ENCODE assay signal across 32 cellular contexts in genomic region chr1:85604598-85604997, GRCh38. TPM values are rescaled to one million over a fixed set of nuclear protein-coding genes. Genes with fewer than 3 reads are reported as not detected.
"Had no signal": no experiment of that assay in that cellular context is flagged by ENCODE, and none has a peak within 500 bp of the region (broad histone marks: within the 10 kb centered on the region; RNA-seq: fewer than 3 reads in every experiment).

No MANE protein-coding gene starts in this region.

- H3K27ac Mint-ChIP-seq: activated B cell treated with CpG ODN at 0.5 μM for 24 hours; activated CD8-positive, alpha-beta T cell treated with anti-CD3 and anti-CD28 coated beads for 36 hours; activated naive CD4-positive, alpha-beta T cell treated with anti-CD3 and anti-CD28 coated beads for 36 hours; activated naive CD4-positive, alpha-beta T cell treated with anti-CD3 and anti-CD28 coated beads, Interleukin-2, amount 50 U/mL, for 24 hours; activated naive CD8-positive, alpha-beta T cell treated with anti-CD3 and anti-CD28 coated beads for 36 hours; activated naive CD8-positive, alpha-beta T cell treated with anti-CD3 and anti-CD28 coated beads, Interleukin-2, amount 50 U/mL, for 24 hours; activated T-helper 2 cell treated with anti-CD3 and anti-CD28 coated beads, Interferon-gamma antibody, Interleukin-2, Interleukin-4, amounts not matched to agents 10 μg/mL and 5 μg/mL and 100 μg/mL, durations not matched to agents 14 hours and 24 hours and 36 hours; effector memory CD8-positive, alpha-beta T cell; T-helper 17 cell; T-helper 2 cell treated with Interferon-gamma antibody and Interleukin-4, amounts not matched to agents 5 μg/mL and 100 μg/mL, for 36 hours had no signal

- H3K4me1 ChIP-seq: heart right ventricle had no signal

- H3K27me3 Mint-ChIP-seq: activated B cell treated with CpG ODN at 0.5 μM for 24 hours; activated CD8-positive, alpha-beta T cell treated with anti-CD3 and anti-CD28 coated beads for 36 hours; activated naive CD4-positive, alpha-beta T cell treated with anti-CD3 and anti-CD28 coated beads, Interleukin-2, amount 50 U/mL, for 24 hours; activated naive CD8-positive, alpha-beta T cell treated with anti-CD3 and anti-CD28 coated beads for 36 hours; activated naive CD8-positive, alpha-beta T cell treated with anti-CD3 and anti-CD28 coated beads, Interleukin-2, amount 50 U/mL, for 24 hours; effector memory CD8-positive, alpha-beta T cell; T-helper 17 cell had no signal

- ATAC-seq: activated CD4-positive, CD25-positive, alpha-beta regulatory T cell treated with anti-CD3 and anti-CD28 coated beads, Interleukin-2, amount 50 U/mL, for 24 hours; activated CD8-positive, alpha-beta T cell treated with anti-CD3 and anti-CD28 coated beads for 36 hours; activated naive CD8-positive, alpha-beta T cell treated with anti-CD3 and anti-CD28 coated beads, Interleukin-2, amount 50 U/mL, for 24 hours; activated T-cell treated with anti-CD3 and anti-CD28 coated beads, Interleukin-2, amount 50 U/mL, for 4 hours; effector memory CD8-positive, alpha-beta T cell; foreskin keratinocyte; gastrocnemius medialis; heart right ventricle; T-helper 17 cell had no signal

- FAIRE-seq: colon had no signal

- H3K4me3 Mint-ChIP-seq: activated B cell treated with CpG ODN at 0.5 μM for 24 hours; activated CD8-positive, alpha-beta T cell treated with anti-CD3 and anti-CD28 coated beads for 36 hours; activated naive CD4-positive, alpha-beta T cell treated with anti-CD3 and anti-CD28 coated beads for 36 hours; activated naive CD4-positive, alpha-beta T cell treated with anti-CD3 and anti-CD28 coated beads, Interleukin-2, amount 50 U/mL, for 24 hours; activated naive CD8-positive, alpha-beta T cell treated with anti-CD3 and anti-CD28 coated beads for 36 hours; activated naive CD8-positive, alpha-beta T cell treated with anti-CD3 and anti-CD28 coated beads, Interleukin-2, amount 50 U/mL, for 24 hours; activated T-cell treated with anti-CD3 and anti-CD28 coated beads, Interleukin-2, amount 50 U/mL, for 4 hours; effector memory CD8-positive, alpha-beta T cell; T-helper 17 cell; T-helper 2 cell treated with Interferon-gamma antibody and Interleukin-4, amounts not matched to agents 5 μg/mL and 100 μg/mL, for 36 hours had no signal

- H3K27me3 ChIP-seq: body of pancreas, esophagus muscularis mucosa, foreskin keratinocyte, gastrocnemius medialis, heart right ventricle had no signal

- H3K36me3 ChIP-seq: esophagus muscularis mucosa, gastrocnemius medialis, heart right ventricle, WERI-Rb-1 had no signal

- DNase-seq: activated B cell treated with CpG ODN at 0.5 μM for 24 hours; activated CD4-positive, alpha-beta T cell treated with anti-CD3 and anti-CD28 coated beads for 48 hours; activated CD4-positive, alpha-beta T cell treated with anti-CD3 and anti-CD28 coated beads, Interleukin-2, amount 50 U/mL, for 1 hour; activated CD4-positive, alpha-beta T cell treated with anti-CD3 and anti-CD28 coated beads, Interleukin-2, amount 50 U/mL, for 48 hours; activated CD8-positive, alpha-beta memory T cell treated with anti-CD3 and anti-CD28 coated beads for 24 hours; activated CD8-positive, alpha-beta T cell treated with anti-CD3 and anti-CD28 coated beads for 36 hours; activated effector memory CD4-positive, alpha-beta T cell treated with anti-CD3 and anti-CD28 coated beads, Interleukin-2, amount 50 U/mL, for 16 hours; activated naive CD4-positive, alpha-beta T cell treated with anti-CD3 and anti-CD28 coated beads for 36 hours; activated naive CD8-positive, alpha-beta T cell treated with anti-CD3 and anti-CD28 coated beads for 36 hours; activated naive CD8-positive, alpha-beta T cell treated with anti-CD3 and anti-CD28 coated beads, Interleukin-2, amount 50 U/mL, for 24 hours; activated T-cell treated with anti-CD3 and anti-CD28 coated beads, Interleukin-2, amount 50 U/mL, for 4 hours; anterior cingulate cortex; body of pancreas; caudate nucleus; cortex of kidney; dermis blood vessel endothelial cell; effector CD4-positive, alpha-beta T cell; effector memory CD8-positive, alpha-beta T cell; erythroblast; foreskin keratinocyte; gastrocnemius medialis; heart right ventricle; T-helper 1 cell; T-helper 17 cell; T1000; WERI-Rb-1 had no signal

- H3K4me1 Mint-ChIP-seq: activated B cell treated with CpG ODN at 0.5 μM for 24 hours; activated naive CD4-positive, alpha-beta T cell treated with anti-CD3 and anti-CD28 coated beads, Interleukin-2, amount 50 U/mL, for 24 hours; activated naive CD8-positive, alpha-beta T cell treated with anti-CD3 and anti-CD28 coated beads for 36 hours; activated naive CD8-positive, alpha-beta T cell treated with anti-CD3 and anti-CD28 coated beads, Interleukin-2, amount 50 U/mL, for 24 hours; T-helper 17 cell had no signal

- H3K9me3 Mint-ChIP-seq: activated B cell treated with CpG ODN at 0.5 μM for 24 hours; activated naive CD4-positive, alpha-beta T cell treated with anti-CD3 and anti-CD28 coated beads, Interleukin-2, amount 50 U/mL, for 24 hours; activated T-cell treated with anti-CD3 and anti-CD28 coated beads, Interleukin-2, amount 50 U/mL, for 4 hours; effector memory CD8-positive, alpha-beta T cell had no signal

- H3K9me3 ChIP-seq: body of pancreas, esophagus muscularis mucosa, gastrocnemius medialis, heart right ventricle had no signal

- H3K27ac ChIP-seq: esophagus muscularis mucosa, foreskin keratinocyte, gastrocnemius medialis, heart right ventricle, WERI-Rb-1 had no signal

- H3K4me3 ChIP-seq: body of pancreas, esophagus muscularis mucosa, gastrocnemius medialis, heart right ventricle had no signal

RNA-seq across cellular contexts. Expression of gene CCN1, which starts 24.0 kb away (rescaled TPM):
- total RNA-seq: activated B cell treated with CpG ODN at 0.5 μM for 24 hours; activated naive CD4-positive, alpha-beta T cell treated with anti-CD3 and anti-CD28 coated beads for 36 hours; T-helper 17 cell had no signal
